Comparison of ENCODE assay signal across 1 cellular context in genomic region chr5:123876265-123876790, GRCh38.
TF ChIP-seq lines count a peak whose summit lies in the region.

No MANE protein-coding gene starts in this region.

TF ChIP-seq in WTC11, 78 proteins besides CTCF, POLR2A, EP300 and RAD21 (continued from another document):
- TF ChIP-seq, protein P1, sequence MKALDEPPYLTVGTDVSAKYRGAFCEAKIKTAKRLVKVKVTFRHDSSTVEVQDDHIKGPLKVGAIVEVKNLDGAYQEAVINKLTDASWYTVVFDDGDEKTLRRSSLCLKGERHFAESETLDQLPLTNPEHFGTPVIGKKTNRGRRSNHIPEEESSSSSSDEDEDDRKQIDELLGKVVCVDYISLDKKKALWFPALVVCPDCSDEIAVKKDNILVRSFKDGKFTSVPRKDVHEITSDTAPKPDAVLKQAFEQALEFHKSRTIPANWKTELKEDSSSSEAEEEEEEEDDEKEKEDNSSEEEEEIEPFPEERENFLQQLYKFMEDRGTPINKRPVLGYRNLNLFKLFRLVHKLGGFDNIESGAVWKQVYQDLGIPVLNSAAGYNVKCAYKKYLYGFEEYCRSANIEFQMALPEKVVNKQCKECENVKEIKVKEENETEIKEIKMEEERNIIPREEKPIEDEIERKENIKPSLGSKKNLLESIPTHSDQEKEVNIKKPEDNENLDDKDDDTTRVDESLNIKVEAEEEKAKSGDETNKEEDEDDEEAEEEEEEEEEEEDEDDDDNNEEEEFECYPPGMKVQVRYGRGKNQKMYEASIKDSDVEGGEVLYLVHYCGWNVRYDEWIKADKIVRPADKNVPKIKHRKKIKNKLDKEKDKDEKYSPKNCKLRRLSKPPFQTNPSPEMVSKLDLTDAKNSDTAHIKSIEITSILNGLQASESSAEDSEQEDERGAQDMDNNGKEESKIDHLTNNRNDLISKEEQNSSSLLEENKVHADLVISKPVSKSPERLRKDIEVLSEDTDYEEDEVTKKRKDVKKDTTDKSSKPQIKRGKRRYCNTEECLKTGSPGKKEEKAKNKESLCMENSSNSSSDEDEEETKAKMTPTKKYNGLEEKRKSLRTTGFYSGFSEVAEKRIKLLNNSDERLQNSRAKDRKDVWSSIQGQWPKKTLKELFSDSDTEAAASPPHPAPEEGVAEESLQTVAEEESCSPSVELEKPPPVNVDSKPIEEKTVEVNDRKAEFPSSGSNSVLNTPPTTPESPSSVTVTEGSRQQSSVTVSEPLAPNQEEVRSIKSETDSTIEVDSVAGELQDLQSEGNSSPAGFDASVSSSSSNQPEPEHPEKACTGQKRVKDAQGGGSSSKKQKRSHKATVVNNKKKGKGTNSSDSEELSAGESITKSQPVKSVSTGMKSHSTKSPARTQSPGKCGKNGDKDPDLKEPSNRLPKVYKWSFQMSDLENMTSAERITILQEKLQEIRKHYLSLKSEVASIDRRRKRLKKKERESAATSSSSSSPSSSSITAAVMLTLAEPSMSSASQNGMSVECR (CRISPR knock-in tag; IDR thresholded peaks at IDR 0.05; ENCODE audit: borderline replicate concordance): no peak
- TF ChIP-seq, protein P2, sequence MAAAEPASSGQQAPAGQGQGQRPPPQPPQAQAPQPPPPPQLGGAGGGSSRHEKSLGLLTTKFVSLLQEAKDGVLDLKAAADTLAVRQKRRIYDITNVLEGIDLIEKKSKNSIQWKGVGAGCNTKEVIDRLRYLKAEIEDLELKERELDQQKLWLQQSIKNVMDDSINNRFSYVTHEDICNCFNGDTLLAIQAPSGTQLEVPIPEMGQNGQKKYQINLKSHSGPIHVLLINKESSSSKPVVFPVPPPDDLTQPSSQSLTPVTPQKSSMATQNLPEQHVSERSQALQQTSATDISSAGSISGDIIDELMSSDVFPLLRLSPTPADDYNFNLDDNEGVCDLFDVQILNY (CRISPR knock-in tag; IDR thresholded peaks at IDR 0.05): no peak
- TF ChIP-seq KAT7 (CRISPR knock-in tag; IDR thresholded peaks at IDR 0.05; ENCODE audit: borderline replicate concordance) (no peak), ATF3 (CRISPR knock-in tag; conservative IDR thresholded peaks at IDR 0.05) (no peak), TCF7 (CRISPR knock-in tag; IDR thresholded peaks at IDR 0.05; ENCODE audit: low read depth) (no peak), TEAD1 (CRISPR knock-in tag; IDR thresholded peaks at IDR 0.05) (no peak), SMAD3 (CRISPR knock-in tag; IDR thresholded peaks at IDR 0.05; ENCODE audit: borderline replicate concordance) (no peak), USF2 (CRISPR knock-in tag; IDR thresholded peaks at IDR 0.05) (no peak), ZNF281 (CRISPR knock-in tag; IDR thresholded peaks at IDR 0.05) (no peak), ZNF138 (CRISPR knock-in tag; conservative IDR thresholded peaks at IDR 0.05) (no peak)
- TF ChIP-seq, protein P3, sequence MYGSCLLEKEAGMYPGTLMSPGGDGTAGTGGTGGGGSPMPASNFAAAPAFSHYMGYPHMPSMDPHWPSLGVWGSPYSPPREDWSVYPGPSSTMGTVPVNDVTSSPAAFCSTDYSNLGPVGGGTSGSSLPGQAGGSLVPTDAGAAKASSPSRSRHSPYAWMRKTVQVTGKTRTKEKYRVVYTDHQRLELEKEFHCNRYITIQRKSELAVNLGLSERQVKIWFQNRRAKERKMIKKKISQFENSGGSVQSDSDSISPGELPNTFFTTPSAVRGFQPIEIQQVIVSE (CRISPR knock-in tag; IDR thresholded peaks at IDR 0.05; ENCODE audit: borderline replicate concordance): no peak
